ENCODE assay signal across 12 cellular contexts in the genomic region with DNA sequence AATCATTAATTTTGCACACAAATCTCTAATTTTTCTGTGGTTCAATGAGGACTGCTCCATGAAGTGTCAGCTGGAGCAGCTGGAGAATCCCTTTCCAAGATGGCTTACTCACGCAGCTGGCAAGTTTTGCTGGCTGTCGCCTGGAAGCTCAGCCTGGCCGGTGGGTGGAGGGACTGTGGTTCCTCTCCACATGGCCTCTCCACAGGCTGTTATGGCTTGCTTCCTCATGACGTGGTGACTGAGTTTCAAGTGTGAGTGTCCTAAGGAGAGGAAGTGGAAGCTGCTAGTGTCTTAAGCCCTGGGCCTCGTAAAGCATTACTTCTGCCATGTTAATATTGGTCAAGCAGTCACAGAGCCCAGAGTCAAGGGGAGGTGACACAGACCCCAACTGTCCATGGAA. TPM values are rescaled to one million over a fixed set of nuclear protein-coding genes. Genes with fewer than 3 reads are reported as not detected.
DNase-seq lines count a peak whose midpoint lies in the region; ATAC-seq and TF ChIP-seq lines count a peak whose summit lies in the region.
"Had no signal": no experiment of that assay in that cellular context is flagged by ENCODE, and none has a peak within 500 bp of the region (broad histone marks: within the 10 kb centered on the region; RNA-seq: fewer than 3 reads in every experiment).

No MANE protein-coding gene starts in this region.

- H3K4me1 ChIP-seq in BE2C, result no peaks in the 10 kb centered on the region

- TF ChIP-seq CTCF in fibroblast of villous mesenchyme (IDR thresholded peaks at IDR 0.05; ENCODE audit: insufficient read depth, low read depth, low read length) (no peak), BE2C (IDR thresholded peaks at IDR 0.05; ENCODE audit: low read depth, low read length) (no peak)

- ATAC-seq in HG03025 (IDR thresholded peaks at IDR 0.05; ENCODE audit: low FRiP score, unreplicated experiment), result no peak

- DNase-seq in GF-D8 (lab: John Stamatoyannopoulos, UW), result peak; percentile 24
- DNase-seq in OCI-M1 (lab: John Stamatoyannopoulos, UW), result peak; percentile 11
- DNase-seq in fibroblast of villous mesenchyme (ENCODE audit: low read depth), result peak; percentile 24
- DNase-seq in posterior vena cava (ENCODE audit: low spot score), result peak; percentile 94
- no peak for DNase-seq in SW 1271 (lab: John Stamatoyannopoulos, UW)
- DNase-seq in BE2C, result no peak
- DNase-seq in cerebellar nuclear complex (lab: John Stamatoyannopoulos, UW), result no peak
- DNase-seq: activated T-cell treated with anti-CD3 and anti-CD28 coated beads for 4 hours; CD8-positive, alpha-beta memory T cell; H7 had no signal

- intact Hi-C loops in posterior vena cava (cut with DNase I), result loop anchor here in 1 of 2 donors (5.0 kb wide), 1 partner anchor 120 kb away; no protein-coding TSS in a partner anchor

- H3K4me3 ChIP-seq in fibroblast of villous mesenchyme (ENCODE audit: low read depth, low read length) (no peak overlapping the region), BE2C (ENCODE audit: low read depth, low read length) (no peak overlapping the region)
- H3K4me3 ChIP-seq: cardiac muscle cell had no signal

- no peaks in the 10 kb centered on the region for H3K9me3 ChIP-seq in BE2C

- H3K36me3 ChIP-seq in BE2C, result no peaks in the 10 kb centered on the region
- H3K36me3 ChIP-seq: cardiac muscle cell had no signal

- H3K27me3 ChIP-seq in BE2C, result no peaks in the 10 kb centered on the region
- H3K27me3 ChIP-seq: cardiac muscle cell had no signal

RNA-seq across cellular contexts. Expression of a gene that starts 14.0 kb away (rescaled TPM):
- 10.8 and 20.9 TPM in 2 replicates for total RNA-seq in fibroblast of villous mesenchyme
- 1 to 10 TPM; 3.1 to 6.0 TPM for total RNA-seq in posterior vena cava
- not detected for polyA plus RNA-seq in BE2C (2012; ENCODE audit: insufficient read depth, insufficient read length, low read depth)

RNA-seq across cellular contexts. Expression of a gene that starts 53.5 kb away (rescaled TPM):
- total RNA-seq in fibroblast of villous mesenchyme (25.4 and 43.2 TPM in 2 replicates), posterior vena cava (10 to 100 TPM; 20.6 to 26.1 TPM)
- 25.0 TPM for polyA plus RNA-seq in BE2C (2012; ENCODE audit: insufficient read depth, insufficient read length, low read depth)

Comparison
In these comparisons a context has a peak if more than half of its experiments do, and no peak if none do; other contexts are left out.
1. DNase-seq: peak in GF-D8 (single experiment), OCI-M1 (single experiment), fibroblast of villous mesenchyme (single experiment) and posterior vena cava (single experiment); none in SW 1271 (0 of 2), BE2C (single experiment) and cerebellar nuclear complex (0 of 2).